8 cellular contexts compared by ENCODE assay signal in genomic region chr4:98661356-98662054, GRCh38. TPM values are rescaled to one million over a fixed set of nuclear protein-coding genes. Genes with fewer than 3 reads are reported as not detected.
A peak's percentile ranks its signal among the peaks of the same experiment; 100 is the strongest.
DNase-seq lines count a peak whose midpoint lies in the region; ATAC-seq and TF ChIP-seq lines count a peak whose summit lies in the region.

No MANE protein-coding gene starts in this region.

- H3K36me3 ChIP-seq in mammary epithelial cell (ENCODE audit: insufficient read depth, low read length) = no peaks in the 10 kb centered on the region

- peaks cover 22% of the 10 kb centered on the region for H3K79me2 ChIP-seq in mammary epithelial cell (ENCODE audit: insufficient read depth, low read length)

- no peaks in the 10 kb centered on the region for H4K20me1 ChIP-seq in mammary epithelial cell (ENCODE audit: insufficient read depth, low read length)

- in situ Hi-C loops in mammary epithelial cell (cut with MboI; ENCODE audit: low sequenced_read_pairs in 2 of 2) = loop anchor here in 1 of 2 donors (25.0 kb wide), 1 partner anchor 499 kb away; no protein-coding TSS in a partner anchor

- intact Hi-C loops in Calu3 (cut with micrococcal nuclease; ENCODE audit: unreplicated experiment) = loop anchor here (5.0 kb wide), 1 partner anchor 89 kb away; no protein-coding TSS in a partner anchor
- intact Hi-C loops in mammary epithelial cell (cut with micrococcal nuclease) = loop anchor here (2.0 to 5.0 kb wide), 2 partner anchors 75 to 336 kb away; partner anchors contain the start of gene METAP1

- H3K9ac ChIP-seq in mammary epithelial cell (ENCODE audit: insufficient read depth, low read length) = no peak overlapping the region

- H3K4me1 Mint-ChIP-seq in Calu3 (ENCODE audit: low read depth, unreplicated experiment) (peaks cover 55% of the 10 kb centered on the region), IgD-negative memory B cell (peaks cover 32 to 60% (median 44%) of the 10 kb centered on the region in 3 donors)
- peaks cover 41 to 58% of the 10 kb centered on the region in 2 donors for H3K4me1 Mint-ChIP-seq in natural killer cell treated with Interleukin-12 subunit alpha and Interleukin-12 subunit beta and Interleukin-15 and Interleukin-18, amount 100 ng/mL, for 72 hours (ENCODE audit: low read depth in 2 of 2)

- H3K27me3 Mint-ChIP-seq in Calu3 (ENCODE audit: unreplicated experiment) (peaks cover 10% of the 10 kb centered on the region), IgD-negative memory B cell (peaks cover 7% of the 10 kb centered on the region)
- H3K27me3 Mint-ChIP-seq in natural killer cell treated with Interleukin-12 subunit alpha and Interleukin-12 subunit beta and Interleukin-15 and Interleukin-18, amount 100 ng/mL, for 72 hours = no peaks in the 10 kb centered on the region

- no peaks in the 10 kb centered on the region for H3K27me3 ChIP-seq in mammary epithelial cell (ENCODE audit: insufficient read depth, low read length)

- H3K9me3 Mint-ChIP-seq in Calu3 (ENCODE audit: low read depth, unreplicated experiment) (no peaks in the 10 kb centered on the region), IgD-negative memory B cell (peaks cover 0 to 2% (median 0%) of the 10 kb centered on the region in 3 donors)
- no peaks in the 10 kb centered on the region for H3K9me3 Mint-ChIP-seq in natural killer cell treated with Interleukin-12 subunit alpha and Interleukin-12 subunit beta and Interleukin-15 and Interleukin-18, amount 100 ng/mL, for 72 hours

- no peak overlapping the region for H3K27ac ChIP-seq in mammary epithelial cell (ENCODE audit: insufficient read depth, low read depth, low read length)

- WGBS in mammary epithelial cell (ENCODE audit: low coverage, missing lambda C conversion rate) = 62% methylated on average over 3 of the region's 3 CpGs

- no TSS peak for BruUV-seq in Calu3 (replicated peaks; lab: Mats Ljungman, UMichigan)
- no TSS peak for BruUV-seq in mammary epithelial cell (replicated peaks; lab: Mats Ljungman, UMichigan)

- no peak for TF ChIP-seq CTCF in Calu3 (IDR thresholded peaks at IDR 0.05; ENCODE audit: unreplicated experiment)
- no peak for TF ChIP-seq CTCF in mammary epithelial cell (conservative IDR thresholded peaks at IDR 0.05 in 1 of 2, IDR thresholded peaks at IDR 0.05 in 1 of 2; ENCODE audit: extremely low read depth in 1 of 2, insufficient read depth in 1 of 2, low read depth in 1 of 2, low read length in 2 of 2)

- dilution Hi-C loops in mammary epithelial cell (cut with HindIII; ENCODE audit: low sequenced_read_pairs) = no loop called here

- DNase-seq in Calu3 (peak; percentile 21), mammary epithelial cell (peak; percentile 69), GM19240 (ENCODE audit: insufficient read length, low spot score) (no peak)
- DNase-seq in natural killer cell treated with Interleukin-12 subunit alpha and Interleukin-12 subunit beta and Interleukin-15 and Interleukin-18, amount 100 ng/mL, for 72 hours (ENCODE audit: low spot score) = no peak

- no peak for ATAC-seq in natural killer cell treated with Interleukin-12 subunit alpha and Interleukin-12 subunit beta and Interleukin-15 and Interleukin-18, amount 100 ng/mL, for 72 hours
- ATAC-seq in HG03196 (IDR thresholded peaks at IDR 0.05; ENCODE audit: unreplicated experiment) (no peak), GM18858 (IDR thresholded peaks at IDR 0.05; ENCODE audit: unreplicated experiment) (no peak), GM18520 (IDR thresholded peaks at IDR 0.05; ENCODE audit: unreplicated experiment) (no peak)

- peak overlapping the region; percentile 4 for H3K4me3 Mint-ChIP-seq in Calu3 (ENCODE audit: low read depth, unreplicated experiment)
- H3K4me3 Mint-ChIP-seq in IgD-negative memory B cell = peak overlapping the region in 1 of 4 donors; percentile 13
- no peak overlapping the region for H3K4me3 Mint-ChIP-seq in natural killer cell treated with Interleukin-12 subunit alpha and Interleukin-12 subunit beta and Interleukin-15 and Interleukin-18, amount 100 ng/mL, for 72 hours

- H3K4me3 ChIP-seq in mammary epithelial cell (replicated peaks in 1 of 3; ENCODE audit: insufficient read depth in 1 of 3, low read depth in 2 of 3, low read length in 3 of 3) = no peak overlapping the region

- no peaks in the 10 kb centered on the region for H3K9me3 ChIP-seq in mammary epithelial cell (replicated peaks; ENCODE audit: insufficient read depth, low read length)

- peaks cover 26% of the 10 kb centered on the region for H3K36me3 Mint-ChIP-seq in Calu3 (ENCODE audit: insufficient read depth, unreplicated experiment)
- H3K36me3 Mint-ChIP-seq in IgD-negative memory B cell = peaks cover 2% of the 10 kb centered on the region
- H3K36me3 Mint-ChIP-seq in natural killer cell treated with Interleukin-12 subunit alpha and Interleukin-12 subunit beta and Interleukin-15 and Interleukin-18, amount 100 ng/mL, for 72 hours = no peaks in the 10 kb centered on the region

- CTCF ChIA-PET in Calu3 (lab: Charles Lee) = no interaction called here
- CTCF ChIA-PET in mammary epithelial cell (lab: Charles Lee; ENCODE audit: low non-redundant PET) = interaction anchor here (0.6 to 1.2 kb wide), 2 partner anchors 87 to 568 kb away, joined by 3 read pairs; no protein-coding TSS in a partner anchor

- H2AFZ ChIP-seq in mammary epithelial cell (ENCODE audit: low read depth, low read length) = no peak overlapping the region

- H3K27ac Mint-ChIP-seq in Calu3 (ENCODE audit: unreplicated experiment) (peak overlapping the region; percentile 30), IgD-negative memory B cell (peak overlapping the region; percentile 59 to 93 (median 72))
- peak overlapping the region; percentile 94 to 96 for H3K27ac Mint-ChIP-seq in natural killer cell treated with Interleukin-12 subunit alpha and Interleukin-12 subunit beta and Interleukin-15 and Interleukin-18, amount 100 ng/mL, for 72 hours

- H3K4me2 ChIP-seq in mammary epithelial cell (ENCODE audit: insufficient read depth, low read depth, low read length) = peak overlapping the region; percentile 15

- peaks cover 30% of the 10 kb centered on the region for H3K4me1 ChIP-seq in mammary epithelial cell (ENCODE audit: insufficient read depth, low read length)

RNA-seq across cellular contexts. Expression of gene TSPAN5, which starts 3.1 kb away (rescaled TPM):
- total RNA-seq in Calu3 (2022) = 4.4 and 4.8 TPM in 2 replicates
- 7.6 TPM for polyA plus RNA-seq in IgD-negative memory B cell
- total RNA-seq in mammary epithelial cell = 10 to 100 TPM; 19.0 to 38.4 TPM
- polyA plus RNA-seq in mammary epithelial cell = 36.2 TPM
- 37.1 TPM for polyA minus RNA-seq in mammary epithelial cell
- 10 to 100 TPM; 22.1 to 24.9 TPM for total RNA-seq in natural killer cell treated with Interleukin-12 subunit alpha and Interleukin-12 subunit beta and Interleukin-15 and Interleukin-18, amount 100 ng/mL, for 72 hours

Comparison
In these comparisons a context has a peak if more than half of its experiments do, and no peak if none do; other contexts are left out.
1. DNase-seq: peak in Calu3 (single experiment) and mammary epithelial cell (single experiment); none in natural killer cell treated with Interleukin-12 subunit alpha and Interleukin-12 subunit beta and Interleukin-15 and Interleukin-18, amount 100 ng/mL, for 72 hours (single experiment) and GM19240 (single experiment).
2. H3K27ac Mint-ChIP-seq: peak in every context shown above with its lines; median percentile 95 in natural killer cell treated with Interleukin-12 subunit alpha and Interleukin-12 subunit beta and Interleukin-15 and Interleukin-18, amount 100 ng/mL, for 72 hours; 72 in IgD-negative memory B cell; 30 in Calu3.